In genomic region chr16:280005-280421, GRCh38 we compare ENCODE assay signal across 14 cellular contexts. TPM values are rescaled to one million over a fixed set of nuclear protein-coding genes. Genes with fewer than 3 reads are reported as not detected.
DNase-seq lines count a peak whose midpoint lies in the region; TF ChIP-seq lines count a peak whose summit lies in the region.
"Had no signal": no experiment of that assay in that cellular context is flagged by ENCODE, and none has a peak within 500 bp of the region (broad histone marks: within the 10 kb centered on the region; RNA-seq: fewer than 3 reads in every experiment).

No MANE protein-coding gene starts in this region.

- intact Hi-C loops in spleen (cut with DNase I; ENCODE audit: low total_unique reads) = no loop called here

- peak; percentile 29 for DNase-seq in NCI-H146 (lab: John Stamatoyannopoulos, UW)
- DNase-seq in NCI-H146 treated with DMSO at 0.1 percent for 48 hours (lab: John Stamatoyannopoulos, UW; ENCODE audit: unreplicated experiment) = no peak
- DNase-seq in NT2/D1 (ENCODE audit: low read depth, low spot score) = no peak
- peak; percentile 38 for DNase-seq in retina
- no peak for DNase-seq in iPS-NIHi11 (ENCODE audit: low spot score)
- DNase-seq in HCEC 1CT = no peak
- no peak for DNase-seq in spleen
- DNase-seq: activated CD4-positive, CD25-positive, alpha-beta regulatory T cell; activated naive CD4-positive, alpha-beta T cell; NCI-H2029 treated with DMSO at 0.1 percent for 48 hours; Peyer's patch; T-cell had no signal

- H3K36me3 ChIP-seq in NT2/D1 (ENCODE audit: insufficient read depth, insufficient read length, low read length) (peaks cover 6% of the 10 kb centered on the region), iPS-18a (ENCODE audit: control insufficient read depth, low read depth, low read length) (no peaks in the 10 kb centered on the region), spleen (peaks cover 0 to 5% (median 0%) of the 10 kb centered on the region in 6 donors)
- H3K36me3 ChIP-seq: Peyer's patch had no signal

- H3K4me3 ChIP-seq in NT2/D1 (ENCODE audit: insufficient read length, low read depth) = peak overlapping the region; percentile 21
- peak overlapping the region; percentile 30 for H3K4me3 ChIP-seq in iPS-18a (ENCODE audit: low read length)
- peak overlapping the region in 1 of 8 donors; percentile 56 for H3K4me3 ChIP-seq in spleen

- H3K9ac ChIP-seq in NT2/D1 (ENCODE audit: insufficient read length, low read depth) = no peak overlapping the region
- no peak overlapping the region for H3K9ac ChIP-seq in iPS-18a (ENCODE audit: low read length)

- H3K27ac ChIP-seq in iPS-18a (ENCODE audit: low read length) = no peak overlapping the region
- H3K27ac ChIP-seq in spleen = no peak overlapping the region
- H3K27ac ChIP-seq: Peyer's patch had no signal

- H3K27me3 ChIP-seq in NT2/D1 (ENCODE audit: insufficient read depth, insufficient read length) = peaks cover 47% of the 10 kb centered on the region
- peaks cover 53% of the 10 kb centered on the region for H3K27me3 ChIP-seq in iPS-18a (ENCODE audit: control insufficient read depth, insufficient read depth, low read length)
- H3K27me3 ChIP-seq in spleen (replicated peaks in 1 of 7) = peaks cover 4 to 84% (median 35%) of the 10 kb centered on the region in 7 donors

- H3K9me3 ChIP-seq in NT2/D1 (ENCODE audit: insufficient read depth, low read length) = no peaks in the 10 kb centered on the region
- H3K9me3 ChIP-seq in iPS-18a (ENCODE audit: control insufficient read depth, low read depth, low read length) = no peaks in the 10 kb centered on the region
- H3K9me3 ChIP-seq in spleen = peaks cover 0 to 1% (median 0%) of the 10 kb centered on the region in 8 donors
- H3K9me3 ChIP-seq: Peyer's patch had no signal

- TF ChIP-seq POLR2A in spleen (IDR thresholded peaks at IDR 0.05) = no peak

- H3K4me1 ChIP-seq in NT2/D1 (ENCODE audit: insufficient read depth, insufficient read length) = peaks cover 5% of the 10 kb centered on the region
- H3K4me1 ChIP-seq in iPS-18a (ENCODE audit: control insufficient read depth, low read depth, low read length) = no peaks in the 10 kb centered on the region
- H3K4me1 ChIP-seq in spleen = peaks cover 0 to 37% (median 19%) of the 10 kb centered on the region in 6 donors

- TF ChIP-seq CTCF in spleen (IDR thresholded peaks at IDR 0.05 in 8 of 11, conservative IDR thresholded peaks at IDR 0.05 in 3 of 11) = no peak

- 10 to 46% (median 12%) methylated on average over 7 to 41 of the region's 41 CpGs for WGBS in spleen, 5 donors

RNA-seq across cellular contexts. Expression of gene ARHGDIG, which starts 0.4 kb away (rescaled TPM):
- total RNA-seq in spleen = not detected
- polyA plus RNA-seq in spleen = under 1 TPM; 0.23 to 0.99 (median 0.26) TPM
- total RNA-seq: dermis microvascular lymphatic vessel endothelial cell had no signal

RNA-seq across cellular contexts. Expression of gene PDIA2, which starts 3.0 kb away (rescaled TPM):
- 1 to 10 TPM in 1 of 7 donors, under 1 TPM in 2, not detected in 4; 0.28 to 1.1 (median 0.39) TPM for total RNA-seq in spleen
- 1 to 10 TPM in 2 of 3 donors, under 1 TPM in 1; 0.67 to 2.4 (median 1.4) TPM for polyA plus RNA-seq in spleen

RNA-seq across cellular contexts. Expression of gene RGS11, which starts 4.3 kb away (rescaled TPM):
- total RNA-seq in spleen = 1 to 10 TPM; 1.0 to 5.4 (median 2.6) TPM
- 1 to 10 TPM in 2 of 3 donors, under 1 TPM in 1; 0.79 to 5.2 (median 1.9) TPM for polyA plus RNA-seq in spleen

RNA-seq across cellular contexts. Expression of gene FAM234A, which starts 45.4 kb away (rescaled TPM):
- total RNA-seq in spleen = 10 to 100 TPM; 32.2 to 63.1 (median 42.5) TPM
- 10 to 100 TPM; 13.0 to 25.9 (median 13.1) TPM for polyA plus RNA-seq in spleen

RNA-seq across cellular contexts. Expression of gene LUC7L, which starts 50.8 kb away (rescaled TPM):
- total RNA-seq in spleen = 100 to 1,000 TPM in 5 of 7 donors, 10 to 100 TPM in 2; 76.7 to 158 (median 105) TPM
- polyA plus RNA-seq in spleen = 100 to 1,000 TPM; 110 to 318 (median 282) TPM

Comparison
In these comparisons a context has a peak if more than half of its experiments do, and no peak if none do; other contexts are left out.
1. DNase-seq: peak in NCI-H146 (single experiment) and retina (single experiment); none in NCI-H146 treated with DMSO at 0.1 percent for 48 hours (single experiment), NT2/D1 (single experiment), iPS-NIHi11 (single experiment), HCEC 1CT (single experiment) and spleen (single experiment).